In genomic region chr6:142946181-142946923, GRCh38 we compare ENCODE assay signal across 8 cellular contexts. TPM values are rescaled to one million over a fixed set of nuclear protein-coding genes. Genes with fewer than 3 reads are reported as not detected.
DNase-seq lines count a peak whose midpoint lies in the region; ATAC-seq and TF ChIP-seq lines count a peak whose summit lies in the region.

No MANE protein-coding gene starts in this region.

- H3K9me3 Mint-ChIP-seq in activated naive CD4-positive, alpha-beta T cell treated with anti-CD3 and anti-CD28 coated beads, Interleukin-2, amount 50 U/mL, for 24 hours: no peaks in the 10 kb centered on the region

- H3K9ac ChIP-seq in subcutaneous abdominal adipose tissue (ENCODE audit: low read length in 5 of 5): peak overlapping the region; percentile 84 to 100 (median 99)

- peaks cover 4% of the 10 kb centered on the region for H3K36me3 Mint-ChIP-seq in activated naive CD4-positive, alpha-beta T cell treated with anti-CD3 and anti-CD28 coated beads, Interleukin-2, amount 50 U/mL, for 24 hours

- peak; percentile 94 for DNase-seq in DMS153 (lab: John Stamatoyannopoulos, UW)
- DNase-seq in LNCaP clone FGC (ENCODE audit: low read depth): peak; percentile 96
- DNase-seq in SK-N-DZ (ENCODE audit: low spot score): peak; percentile 95
- peak; percentile 82 for DNase-seq in germinal center (ENCODE audit: low spot score)
- DNase-seq in non-pigmented ciliary epithelial cell (ENCODE audit: low read depth): peak; percentile 93

- H3K4me3 ChIP-seq in LNCaP clone FGC (ENCODE audit: low read depth, low read length) (peak overlapping the region; percentile 90), subcutaneous abdominal adipose tissue (ENCODE audit: low read depth in 1 of 5, low read length in 5 of 5) (peak overlapping the region; percentile 77 to 99 (median 96))

- no peaks in the 10 kb centered on the region for H3K9me3 ChIP-seq in subcutaneous abdominal adipose tissue (ENCODE audit: control insufficient read depth in 5 of 5, low read length in 5 of 5)

- H3K4me1 ChIP-seq in subcutaneous abdominal adipose tissue (ENCODE audit: control insufficient read depth in 5 of 5, insufficient read depth in 5 of 5, low read length in 5 of 5): peaks cover 3 to 27% (median 16%) of the 10 kb centered on the region in 5 donors

- peaks cover 53% of the 10 kb centered on the region for H3K4me1 Mint-ChIP-seq in activated naive CD4-positive, alpha-beta T cell treated with anti-CD3 and anti-CD28 coated beads, Interleukin-2, amount 50 U/mL, for 24 hours

- ATAC-seq in GM21825 (IDR thresholded peaks at IDR 0.05; ENCODE audit: unreplicated experiment): peak; percentile 24

- no peaks in the 10 kb centered on the region for H3K27me3 Mint-ChIP-seq in activated naive CD4-positive, alpha-beta T cell treated with anti-CD3 and anti-CD28 coated beads, Interleukin-2, amount 50 U/mL, for 24 hours

- peak overlapping the region; percentile 97 for H3K4me3 Mint-ChIP-seq in activated naive CD4-positive, alpha-beta T cell treated with anti-CD3 and anti-CD28 coated beads, Interleukin-2, amount 50 U/mL, for 24 hours

- no peak for TF ChIP-seq CTCF in LNCaP clone FGC (IDR thresholded peaks at IDR 0.05; ENCODE audit: control insufficient read depth, extremely low read depth, insufficient read depth)

- H3K27ac ChIP-seq in subcutaneous abdominal adipose tissue (ENCODE audit: low read depth, low read length): peak overlapping the region; percentile 100

- H3K36me3 ChIP-seq in subcutaneous abdominal adipose tissue (ENCODE audit: control insufficient read depth in 5 of 5, insufficient read depth in 5 of 5, low read length in 5 of 5): no peaks in the 10 kb centered on the region

- no peaks in the 10 kb centered on the region for H3K27me3 ChIP-seq in subcutaneous abdominal adipose tissue (ENCODE audit: control insufficient read depth in 5 of 5, insufficient read depth in 4 of 5, low read length in 5 of 5)

- peak overlapping the region; percentile 98 for H3K27ac Mint-ChIP-seq in activated naive CD4-positive, alpha-beta T cell treated with anti-CD3 and anti-CD28 coated beads, Interleukin-2, amount 50 U/mL, for 24 hours

RNA-seq across cellular contexts. Expression of gene HIVEP2, which starts 1.4 kb away (rescaled TPM):
- 3.0 and 4.1 TPM in 2 replicates for polyA plus RNA-seq in SK-N-DZ (2014; cell fraction: cytosol; rRNA removed)
- 5.3 and 6.3 TPM in 2 replicates for polyA plus RNA-seq in SK-N-DZ (2014; cell fraction: nucleus; rRNA removed)

Comparison
In these comparisons a context has a peak if more than half of its experiments do, and no peak if none do; other contexts are left out.
1. Peak in every context shown above with its lines: DNase-seq, ATAC-seq, H3K4me3 ChIP-seq and H3K27ac ChIP-seq.